Comparison of ENCODE assay signal across 8 cellular contexts in the genomic region with DNA sequence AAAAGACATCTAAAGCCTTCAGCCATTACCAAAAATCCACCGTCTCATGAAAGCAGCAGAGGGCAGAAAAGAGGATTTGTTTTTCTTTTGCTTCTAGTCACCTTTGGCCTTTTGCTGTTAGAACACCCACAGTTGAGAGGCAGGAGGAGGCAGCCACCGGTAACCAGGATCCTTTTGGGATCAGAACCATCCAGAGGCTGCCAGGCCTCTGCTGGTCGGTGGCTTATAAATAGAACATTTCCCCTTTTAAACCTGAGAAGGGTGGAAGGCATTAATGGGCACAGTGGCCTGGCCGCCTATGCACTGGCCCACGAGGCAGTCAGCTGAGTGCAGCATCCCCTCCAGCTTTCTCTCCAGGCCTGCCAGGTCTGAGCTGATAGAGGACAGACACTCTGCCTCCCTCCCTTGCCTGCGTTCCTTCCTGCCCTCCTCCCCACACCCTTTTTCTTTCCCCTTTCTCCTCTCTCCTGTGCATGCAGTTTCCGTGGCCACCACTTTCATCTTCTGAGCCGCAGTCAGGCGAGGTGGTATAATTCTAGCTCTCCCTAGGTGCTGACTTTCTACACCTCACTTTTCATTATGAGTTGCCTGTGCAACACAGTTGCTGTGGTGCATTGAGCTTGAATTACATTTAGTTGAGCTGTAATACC.
DNase-seq lines count a peak whose midpoint lies in the region; ATAC-seq and TF ChIP-seq lines count a peak whose summit lies in the region.

No MANE protein-coding gene starts in this region.

- POLR2A ChIA-PET in CD8-positive, alpha-beta memory T cell (lab: Charles Lee) = interaction anchor here (0.8 kb wide), 1 partner anchor 20 kb away, joined by 3 read pairs; no protein-coding TSS in a partner anchor
- POLR2A ChIA-PET in naive thymus-derived CD8-positive, alpha-beta T cell (lab: Charles Lee) = no interaction called here

- ATAC-seq in HG03064 (IDR thresholded peaks at IDR 0.05; ENCODE audit: low read depth, unreplicated experiment) = peak; percentile 60
- peak; percentile 80 to 83 for ATAC-seq in activated naive CD4-positive, alpha-beta T cell treated with anti-CD3 and anti-CD28 coated beads, Interleukin-2, amount 50 U/mL, for 72 hours
- no peak for ATAC-seq in naive thymus-derived CD8-positive, alpha-beta T cell

- no peaks in the 10 kb centered on the region for H3K27me3 ChIP-seq in CD8-positive, alpha-beta memory T cell (ENCODE audit: insufficient read depth, low read length, poor library complexity, severe bottlenecking)

- TF ChIP-seq POLR2A in GM18951 (IDR thresholded peaks at IDR 0.05; ENCODE audit: extremely low read depth, insufficient read depth, insufficient read length) = peak; percentile 41

- peaks cover under 1 to 33% (median 17%) of the 10 kb centered on the region in 3 donors for H3K36me3 Mint-ChIP-seq in CD8-positive, alpha-beta memory T cell
- H3K36me3 Mint-ChIP-seq in activated naive CD4-positive, alpha-beta T cell treated with anti-CD3 and anti-CD28 coated beads, Interleukin-2, amount 50 U/mL, for 72 hours = peaks cover 0 to 13% of the 10 kb centered on the region in 2 donors
- peaks cover 0 to 13% (median 13%) of the 10 kb centered on the region in 3 donors for H3K36me3 Mint-ChIP-seq in naive thymus-derived CD8-positive, alpha-beta T cell

- in situ Hi-C loops in GM18951 (cut with MboI; ENCODE audit: low sequenced_read_pairs, unreplicated experiment) = no loop called here

- H3K9me3 ChIP-seq in CD8-positive, alpha-beta memory T cell (ENCODE audit: low read length) = no peaks in the 10 kb centered on the region

- peaks cover 11% of the 10 kb centered on the region for H3K4me1 ChIP-seq in CD8-positive, alpha-beta memory T cell (ENCODE audit: insufficient read depth, low read length)

- CTCF ChIA-PET in CD8-positive, alpha-beta memory T cell (lab: Charles Lee) = interaction anchor here (1.0 kb wide), 3 partner anchors 10 to 102 kb away, joined by 3 to 4 read pairs (median 3); no protein-coding TSS in a partner anchor

- DNase-seq in CD8-positive, alpha-beta memory T cell = peak in 2 of 5 donors; percentile 12 to 48
- DNase-seq in activated naive CD4-positive, alpha-beta T cell treated with anti-CD3 and anti-CD28 coated beads, Interleukin-2, amount 50 U/mL, for 72 hours (ENCODE audit: low spot score in 2 of 2) = peak in 1 of 2 donors; percentile 46
- no peak for DNase-seq in naive thymus-derived CD8-positive, alpha-beta T cell
- no peak for DNase-seq in GF-D8 (lab: John Stamatoyannopoulos, UW)
- no peak for DNase-seq in DMS79 (lab: John Stamatoyannopoulos, UW)
- DNase-seq in HUDEP-2 (lab: John Stamatoyannopoulos, UW; ENCODE audit: unreplicated experiment in 76 of 76) = no peak

- H3K4me1 Mint-ChIP-seq in CD8-positive, alpha-beta memory T cell = peaks cover 41 to 71% (median 57%) of the 10 kb centered on the region in 3 donors
- peaks cover 10 to 23% (median 19%) of the 10 kb centered on the region in 4 donors for H3K4me1 Mint-ChIP-seq in naive thymus-derived CD8-positive, alpha-beta T cell

- H3K4me3 ChIP-seq in CD8-positive, alpha-beta memory T cell (ENCODE audit: low read length) = no peak overlapping the region

- H3K4me3 Mint-ChIP-seq in CD8-positive, alpha-beta memory T cell = peak overlapping the region in 6 of 7 donors; percentile 20 to 83 (median 39)
- peak overlapping the region in 2 of 10 donors; percentile 4 to 41 for H3K4me3 Mint-ChIP-seq in naive thymus-derived CD8-positive, alpha-beta T cell

- no peak overlapping the region for H3K27ac ChIP-seq in CD8-positive, alpha-beta memory T cell (ENCODE audit: low read depth, low read length)

- H3K27ac Mint-ChIP-seq in CD8-positive, alpha-beta memory T cell = peak overlapping the region; percentile 1 to 99 (median 70)
- peak overlapping the region in 1 of 2 donors; percentile 20 for H3K27ac Mint-ChIP-seq in activated naive CD4-positive, alpha-beta T cell treated with anti-CD3 and anti-CD28 coated beads, Interleukin-2, amount 50 U/mL, for 72 hours
- H3K27ac Mint-ChIP-seq in naive thymus-derived CD8-positive, alpha-beta T cell = peak overlapping the region in 6 of 10 donors; percentile 13 to 77 (median 65)

- H3K9me3 Mint-ChIP-seq in CD8-positive, alpha-beta memory T cell = no peaks in the 10 kb centered on the region
- no peaks in the 10 kb centered on the region for H3K9me3 Mint-ChIP-seq in activated naive CD4-positive, alpha-beta T cell treated with anti-CD3 and anti-CD28 coated beads, Interleukin-2, amount 50 U/mL, for 72 hours
- peaks cover 0 to 1% (median 0%) of the 10 kb centered on the region in 9 donors for H3K9me3 Mint-ChIP-seq in naive thymus-derived CD8-positive, alpha-beta T cell

- H3K36me3 ChIP-seq in CD8-positive, alpha-beta memory T cell (ENCODE audit: insufficient read depth, low read length) = no peaks in the 10 kb centered on the region

- no peaks in the 10 kb centered on the region for H3K27me3 Mint-ChIP-seq in CD8-positive, alpha-beta memory T cell
- no peaks in the 10 kb centered on the region for H3K27me3 Mint-ChIP-seq in naive thymus-derived CD8-positive, alpha-beta T cell

Comparison
In these comparisons a context has a peak if more than half of its experiments do, and no peak if none do; other contexts are left out.
1. ATAC-seq: peak in HG03064 (single experiment) and activated naive CD4-positive, alpha-beta T cell treated with anti-CD3 and anti-CD28 coated beads, Interleukin-2, amount 50 U/mL, for 72 hours (2 of 2); none in naive thymus-derived CD8-positive, alpha-beta T cell (0 of 2).